8 cellular contexts compared by ENCODE assay signal in the genomic region with DNA sequence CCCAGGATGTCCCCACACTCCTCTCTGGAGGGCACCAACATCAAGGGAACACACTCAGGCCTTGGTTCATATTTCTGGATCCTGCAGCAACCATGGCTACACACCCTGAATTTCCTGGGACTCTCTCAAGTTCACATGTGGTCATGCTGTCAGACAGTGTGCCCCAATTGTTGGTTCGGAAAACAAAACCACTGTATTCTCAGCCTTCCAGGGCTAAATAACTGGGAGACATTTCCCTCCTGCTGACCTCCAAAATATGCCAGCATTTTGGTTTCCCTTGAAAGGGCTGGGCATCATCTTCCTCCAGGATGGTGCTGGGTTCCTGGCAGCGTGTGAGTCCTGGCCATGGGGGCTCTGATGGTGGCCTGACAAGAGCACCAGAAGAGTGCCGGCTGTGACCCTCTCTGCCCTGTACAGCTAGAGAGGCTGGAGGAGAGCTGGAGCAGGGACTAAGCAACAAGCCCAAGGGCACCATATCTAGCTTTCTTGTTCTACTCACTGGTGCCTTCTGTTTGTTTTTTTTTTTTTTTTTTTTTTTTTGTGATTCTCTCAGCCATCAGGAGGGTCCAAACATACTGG. TPM values are rescaled to one million over a fixed set of nuclear protein-coding genes. Genes with fewer than 3 reads are reported as not detected.
DNase-seq lines count a peak whose midpoint lies in the region; ATAC-seq and TF ChIP-seq lines count a peak whose summit lies in the region.
"Had no signal": no experiment of that assay in that cellular context is flagged by ENCODE, and none has a peak within 500 bp of the region (broad histone marks: within the 10 kb centered on the region; RNA-seq: fewer than 3 reads in every experiment).

No MANE protein-coding gene starts in this region.

- no peak overlapping the region for H3K4me2 ChIP-seq in GM23338
- peak overlapping the region; percentile 99 for H3K4me2 ChIP-seq in SU-DHL-6 (ENCODE audit: low read depth, low read length, poor library complexity, severe bottlenecking)
- no peak overlapping the region for H3K4me2 ChIP-seq in neural progenitor cell

- intact Hi-C loops in left cardiac atrium (cut with DNase I): no loop called here

- H3K36me3 Mint-ChIP-seq in GM23338 (ENCODE audit: low read depth) (no peaks in the 10 kb centered on the region), neural progenitor cell (peaks cover 5% of the 10 kb centered on the region)
- peaks cover 29 to 33% of the 10 kb centered on the region in 2 donors for H3K36me3 Mint-ChIP-seq in stimulated activated naive B cell treated with anti-CD40 and anti-IgM and Interleukin-4, amounts not matched to agents 10 μg/mL and 1 μg/mL and 100 μg/mL, for 72 hours

- H3K4me1 ChIP-seq in GM23338 (ENCODE audit: insufficient read depth) (no peaks in the 10 kb centered on the region), neural progenitor cell (peaks cover 12% of the 10 kb centered on the region)

- DNase-seq in GM23338 (ENCODE audit: low spot score) (no peak), left cardiac atrium (no peak), G401 (ENCODE audit: low spot score) (no peak), neural progenitor cell (ENCODE audit: low spot score) (no peak)
- no peak for DNase-seq in stimulated activated naive B cell treated with anti-CD40 and anti-IgM and Interleukin-4, amounts not matched to agents 10 μg/mL and 1 μg/mL and 100 μg/mL, for 72 hours

- H4K20me1 ChIP-seq in GM23338 (replicated peaks; ENCODE audit: insufficient read depth) (no peaks in the 10 kb centered on the region), SU-DHL-6 (ENCODE audit: low read depth, low read length) (no peaks in the 10 kb centered on the region), neural progenitor cell (ENCODE audit: low read depth) (no peaks in the 10 kb centered on the region)

- H3K27me3 Mint-ChIP-seq in GM23338 (ENCODE audit: insufficient read depth, low read depth, poor library complexity) (peaks cover 1% of the 10 kb centered on the region), neural progenitor cell (ENCODE audit: insufficient read depth, low read depth) (no peaks in the 10 kb centered on the region)
- H3K27me3 Mint-ChIP-seq in stimulated activated naive B cell treated with anti-CD40 and anti-IgM and Interleukin-4, amounts not matched to agents 10 μg/mL and 1 μg/mL and 100 μg/mL, for 72 hours: no peaks in the 10 kb centered on the region

- H3K9ac ChIP-seq in SU-DHL-6 (ENCODE audit: low read length) (peak overlapping the region; percentile 69), neural progenitor cell (no peak overlapping the region)

- H3K36me3 ChIP-seq in GM23338 (ENCODE audit: insufficient read depth): no peaks in the 10 kb centered on the region
- H3K36me3 ChIP-seq in SU-DHL-6 (ENCODE audit: low read length): no peaks in the 10 kb centered on the region
- H3K36me3 ChIP-seq in neural progenitor cell: no peaks in the 10 kb centered on the region

- H3K4me3 Mint-ChIP-seq in GM23338 (no peak overlapping the region), neural progenitor cell (no peak overlapping the region)
- H3K4me3 Mint-ChIP-seq in stimulated activated naive B cell treated with anti-CD40 and anti-IgM and Interleukin-4, amounts not matched to agents 10 μg/mL and 1 μg/mL and 100 μg/mL, for 72 hours: peak overlapping the region; percentile 89 to 91

- H2AFZ ChIP-seq in GM23338 (peak overlapping the region; percentile 16; the same call in 1 of the 2 replicates), SU-DHL-6 (ENCODE audit: low read depth, low read length, severe bottlenecking) (peak overlapping the region; percentile 96), neural progenitor cell (replicated peaks) (no peak overlapping the region)

- no peaks in the 10 kb centered on the region for H3K79me2 ChIP-seq in GM23338 (replicated peaks; ENCODE audit: insufficient read depth)
- H3K79me2 ChIP-seq in SU-DHL-6 (ENCODE audit: insufficient read depth, low read length): peaks cover 33% of the 10 kb centered on the region
- H3K79me2 ChIP-seq in neural progenitor cell (ENCODE audit: low read depth): no peaks in the 10 kb centered on the region

- no peaks in the 10 kb centered on the region for H3K9me3 ChIP-seq in SU-DHL-6 (ENCODE audit: insufficient read depth, low read length)
- H3K9me3 ChIP-seq in neural progenitor cell (ENCODE audit: low read depth): no peaks in the 10 kb centered on the region

- ATAC-seq in GM23338 (no peak; the same call in 2 of the 3 replicates), left cardiac atrium (peak; percentile 24 to 45), HG03135 (IDR thresholded peaks at IDR 0.05; ENCODE audit: unreplicated experiment) (no peak)
- ATAC-seq in stimulated activated naive B cell treated with anti-CD40 and anti-IgM and Interleukin-4, amounts not matched to agents 10 μg/mL and 1 μg/mL and 100 μg/mL, for 72 hours (replicated peaks): no peak

- in situ Hi-C loops in G401 (cut with HindIII; ENCODE audit: low sequenced_read_pairs): no loop called here

- H3K27ac ChIP-seq in GM23338 (ENCODE audit: low read depth) (no peak overlapping the region), SU-DHL-6 (ENCODE audit: low read depth, low read length) (0 out of 2 replicates have a peak overlapping the region, but pooled peaks have one; percentile 76), neural progenitor cell (no peak overlapping the region)

- H3K27me3 ChIP-seq in GM23338 (ENCODE audit: insufficient read depth) (no peaks in the 10 kb centered on the region), SU-DHL-6 (ENCODE audit: low read length) (no peaks in the 10 kb centered on the region), neural progenitor cell (no peaks in the 10 kb centered on the region)

- H3K27ac Mint-ChIP-seq in GM23338 (no peak overlapping the region), neural progenitor cell (no peak overlapping the region)
- H3K27ac Mint-ChIP-seq in stimulated activated naive B cell treated with anti-CD40 and anti-IgM and Interleukin-4, amounts not matched to agents 10 μg/mL and 1 μg/mL and 100 μg/mL, for 72 hours: peak overlapping the region; percentile 97

- H3K4me3 ChIP-seq in GM23338: no peak overlapping the region
- H3K4me3 ChIP-seq in SU-DHL-6 (ENCODE audit: insufficient read depth, low read length, poor library complexity, severe bottlenecking): no peak overlapping the region
- H3K4me3 ChIP-seq in neural progenitor cell: no peak overlapping the region

- H3K9me2 ChIP-seq in GM23338 (ENCODE audit: insufficient read depth) (no peaks in the 10 kb centered on the region), SU-DHL-6 (replicated peaks; ENCODE audit: insufficient read depth, low read length) (no peaks in the 10 kb centered on the region)

- no peaks in the 10 kb centered on the region for H3F3A ChIP-seq in GM23338 (replicated peaks; ENCODE audit: low read depth)
- H3F3A ChIP-seq in SU-DHL-6 (ENCODE audit: insufficient read depth): peaks cover 10% of the 10 kb centered on the region
- H3F3A ChIP-seq in neural progenitor cell (ENCODE audit: low read depth): no peaks in the 10 kb centered on the region

- no peak for TF ChIP-seq CTCF in GM23338 (conservative IDR thresholded peaks at IDR 0.05; ENCODE audit: low read depth in 2 of 2)
- TF ChIP-seq CTCF in SU-DHL-6 (IDR thresholded peaks at IDR 0.05; ENCODE audit: insufficient read depth, low read length, poor library complexity, severe bottlenecking): no peak
- TF ChIP-seq CTCF in neural progenitor cell (IDR thresholded peaks at IDR 0.05): no peak

- H3K4me1 Mint-ChIP-seq in GM23338: peaks cover 11% of the 10 kb centered on the region
- peaks cover 41 to 71% of the 10 kb centered on the region in 2 donors for H3K4me1 Mint-ChIP-seq in stimulated activated naive B cell treated with anti-CD40 and anti-IgM and Interleukin-4, amounts not matched to agents 10 μg/mL and 1 μg/mL and 100 μg/mL, for 72 hours
- H3K4me1 Mint-ChIP-seq in neural progenitor cell: peaks cover 15% of the 10 kb centered on the region

- H3K9me3 Mint-ChIP-seq in GM23338 (no peaks in the 10 kb centered on the region), neural progenitor cell (no peaks in the 10 kb centered on the region)
- peaks cover 2 to 4% of the 10 kb centered on the region in 2 donors for H3K9me3 Mint-ChIP-seq in stimulated activated naive B cell treated with anti-CD40 and anti-IgM and Interleukin-4, amounts not matched to agents 10 μg/mL and 1 μg/mL and 100 μg/mL, for 72 hours

TF ChIP-seq in GM23338, 12 proteins besides CTCF, POLR2A, EP300 and RAD21 (continues in another document):
- no peak for TF ChIP-seq POLR2AphosphoS5 (IDR thresholded peaks at IDR 0.05; ENCODE audit: low read depth)

RNA-seq across cellular contexts. Expression of a gene that starts 37.5 kb away (rescaled TPM):
- total RNA-seq in GM23338 (2014; rRNA removed; shearing (Covaris generic)): 3.8 and 6.0 TPM in 2 replicates
- 3.0 and 4.8 TPM in 2 replicates for polyA plus RNA-seq in GM23338 (2016; fragmentation: Nextera tagmentation; extraction: Ambion mirVana)
- total RNA-seq in left cardiac atrium (10 to 100 TPM; 25.1 to 29.9 TPM), neural progenitor cell (ENCODE audit: low replicate concordance) (14.6 and 17.2 TPM in 2 replicates)
- total RNA-seq in G401 (2014; rRNA removed; shearing (Covaris generic)): not detected in 2 replicates
- total RNA-seq: HT-29 had no signal

Comparison
In these comparisons a context has a peak if more than half of its experiments do, and no peak if none do; other contexts are left out.
1. ATAC-seq: peak in left cardiac atrium (2 of 2); none in GM23338 (single experiment), stimulated activated naive B cell treated with anti-CD40 and anti-IgM and Interleukin-4, amounts not matched to agents 10 μg/mL and 1 μg/mL and 100 μg/mL, for 72 hours (0 of 2) and HG03135 (single experiment).
2. H3K4me3 Mint-ChIP-seq: peak in stimulated activated naive B cell treated with anti-CD40 and anti-IgM and Interleukin-4, amounts not matched to agents 10 μg/mL and 1 μg/mL and 100 μg/mL, for 72 hours (2 of 2); none in GM23338 (single experiment) and neural progenitor cell (single experiment).